In the genomic region with DNA sequence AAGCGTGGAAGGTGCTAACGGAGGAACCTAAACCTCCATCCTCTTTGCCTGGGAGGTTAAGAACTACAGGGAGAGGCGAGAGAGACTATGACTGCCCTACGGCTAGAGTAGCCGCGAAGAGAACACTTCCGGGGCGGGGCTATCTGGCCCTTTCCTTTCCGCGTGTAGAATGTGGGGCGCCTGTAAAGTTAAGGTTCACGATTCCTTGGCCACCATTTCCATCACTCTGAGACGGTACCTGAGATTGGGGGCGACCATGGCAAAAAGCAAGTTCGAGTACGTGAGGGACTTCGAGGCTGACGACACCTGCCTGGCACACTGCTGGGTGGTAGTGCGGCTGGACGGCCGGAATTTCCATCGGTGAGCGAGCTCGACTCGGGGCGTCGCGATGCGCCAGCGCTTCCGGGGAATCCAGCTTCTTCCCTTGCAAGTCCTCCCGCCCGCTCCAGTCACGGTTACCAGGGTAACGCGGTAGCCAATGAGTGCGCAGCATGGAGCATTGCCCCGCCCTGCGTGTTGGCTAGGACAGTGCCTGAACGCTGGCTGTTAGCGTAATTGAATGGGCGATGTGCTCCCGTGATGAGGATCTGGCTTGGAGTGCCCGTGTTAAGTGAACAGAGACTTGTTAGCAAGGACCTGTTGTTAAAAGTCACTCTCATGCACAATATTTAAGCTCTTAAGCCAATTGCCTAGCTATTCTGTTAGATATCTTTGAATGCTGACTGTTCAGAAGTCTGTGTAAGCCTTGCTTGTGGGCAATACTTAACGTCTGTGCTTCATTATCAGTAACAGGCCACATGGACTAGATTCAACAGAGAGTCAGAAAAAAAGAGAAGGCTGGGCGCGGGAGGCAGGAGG, we compare ENCODE assay signal across 1 cellular context.
TF ChIP-seq lines count a peak whose summit lies in the region.

A gene (plus strand): TSS at position 149 of the 858 bp plus-strand sequence. CDS start 21 bp downstream, at position 170.

TF ChIP-seq in HepG2, 621 proteins besides CTCF, POLR2A, EP300 and RAD21 (continued from another document and continues in another):
- no peak for TF ChIP-seq ZNF260 (CRISPR knock-in tag; IDR thresholded peaks at IDR 0.05; ENCODE audit: borderline replicate concordance, low read depth)
- TF ChIP-seq, protein P1, sequence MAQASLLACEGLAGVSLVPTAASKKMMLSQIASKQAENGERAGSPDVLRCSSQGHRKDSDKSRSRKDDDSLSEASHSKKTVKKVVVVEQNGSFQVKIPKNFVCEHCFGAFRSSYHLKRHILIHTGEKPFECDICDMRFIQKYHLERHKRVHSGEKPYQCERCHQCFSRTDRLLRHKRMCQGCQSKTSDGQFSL (CRISPR knock-in tag; IDR thresholded peaks at IDR 0.05) = 0 out of 2 replicates have a peak, but pooled peaks have one; percentile 40
- TF ChIP-seq ZNF879 (CRISPR knock-in tag; IDR thresholded peaks at IDR 0.05) = no peak
- TF ChIP-seq ZNF598 (CRISPR knock-in tag; IDR thresholded peaks at IDR 0.05; ENCODE audit: borderline replicate concordance) = peak; percentile 94; the same call in 1 of the 2 replicates
- TF ChIP-seq NFIC (IDR thresholded peaks at IDR 0.05; ENCODE audit: low read length) = no peak
- TF ChIP-seq ELF3 (CRISPR knock-in tag; IDR thresholded peaks at IDR 0.05) = peak; percentile 36; the same call in 1 of the 2 replicates
- no peak for TF ChIP-seq ZNF205 (CRISPR knock-in tag; IDR thresholded peaks at IDR 0.05)
- TF ChIP-seq, protein P2, sequence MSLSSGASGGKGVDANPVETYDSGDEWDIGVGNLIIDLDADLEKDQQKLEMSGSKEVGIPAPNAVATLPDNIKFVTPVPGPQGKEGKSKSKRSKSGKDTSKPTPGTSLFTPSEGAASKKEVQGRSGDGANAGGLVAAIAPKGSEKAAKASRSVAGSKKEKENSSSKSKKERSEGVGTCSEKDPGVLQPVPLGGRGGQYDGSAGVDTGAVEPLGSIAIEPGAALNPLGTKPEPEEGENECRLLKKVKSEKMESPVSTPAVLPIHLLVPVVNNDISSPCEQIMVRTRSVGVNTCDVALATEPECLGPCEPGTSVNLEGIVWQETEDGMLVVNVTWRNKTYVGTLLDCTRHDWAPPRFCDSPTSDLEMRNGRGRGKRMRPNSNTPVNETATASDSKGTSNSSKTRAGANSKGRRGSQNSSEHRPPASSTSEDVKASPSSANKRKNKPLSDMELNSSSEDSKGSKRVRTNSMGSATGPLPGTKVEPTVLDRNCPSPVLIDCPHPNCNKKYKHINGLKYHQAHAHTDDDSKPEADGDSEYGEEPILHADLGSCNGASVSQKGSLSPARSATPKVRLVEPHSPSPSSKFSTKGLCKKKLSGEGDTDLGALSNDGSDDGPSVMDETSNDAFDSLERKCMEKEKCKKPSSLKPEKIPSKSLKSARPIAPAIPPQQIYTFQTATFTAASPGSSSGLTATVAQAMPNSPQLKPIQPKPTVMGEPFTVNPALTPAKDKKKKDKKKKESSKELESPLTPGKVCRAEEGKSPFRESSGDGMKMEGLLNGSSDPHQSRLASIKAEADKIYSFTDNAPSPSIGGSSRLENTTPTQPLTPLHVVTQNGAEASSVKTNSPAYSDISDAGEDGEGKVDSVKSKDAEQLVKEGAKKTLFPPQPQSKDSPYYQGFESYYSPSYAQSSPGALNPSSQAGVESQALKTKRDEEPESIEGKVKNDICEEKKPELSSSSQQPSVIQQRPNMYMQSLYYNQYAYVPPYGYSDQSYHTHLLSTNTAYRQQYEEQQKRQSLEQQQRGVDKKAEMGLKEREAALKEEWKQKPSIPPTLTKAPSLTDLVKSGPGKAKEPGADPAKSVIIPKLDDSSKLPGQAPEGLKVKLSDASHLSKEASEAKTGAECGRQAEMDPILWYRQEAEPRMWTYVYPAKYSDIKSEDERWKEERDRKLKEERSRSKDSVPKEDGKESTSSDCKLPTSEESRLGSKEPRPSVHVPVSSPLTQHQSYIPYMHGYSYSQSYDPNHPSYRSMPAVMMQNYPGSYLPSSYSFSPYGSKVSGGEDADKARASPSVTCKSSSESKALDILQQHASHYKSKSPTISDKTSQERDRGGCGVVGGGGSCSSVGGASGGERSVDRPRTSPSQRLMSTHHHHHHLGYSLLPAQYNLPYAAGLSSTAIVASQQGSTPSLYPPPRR (CRISPR knock-in tag; IDR thresholded peaks at IDR 0.05; ENCODE audit: borderline replicate concordance) = no peak
- TF ChIP-seq, protein P3, sequence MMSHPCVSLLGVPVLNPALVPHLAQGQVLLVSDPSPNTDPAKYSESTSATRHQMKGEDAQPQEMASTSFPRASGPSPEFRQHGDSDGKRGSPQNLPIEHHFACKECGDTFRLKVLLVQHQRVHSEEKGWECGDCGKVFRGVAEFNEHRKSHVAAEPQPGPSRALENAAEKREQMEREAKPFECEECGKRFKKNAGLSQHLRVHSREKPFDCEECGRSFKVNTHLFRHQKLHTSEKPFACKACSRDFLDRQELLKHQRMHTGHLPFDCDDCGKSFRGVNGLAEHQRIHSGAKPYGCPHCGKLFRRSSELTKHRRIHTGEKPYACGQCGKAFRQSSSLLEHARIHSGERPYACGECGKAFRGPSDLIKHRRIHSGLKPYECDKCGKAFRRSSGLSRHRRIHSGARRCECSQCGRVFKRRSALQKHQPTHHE (CRISPR knock-in tag; IDR thresholded peaks at IDR 0.05; ENCODE audit: borderline replicate concordance) = peak; percentile 85
- peak; percentile 86 for TF ChIP-seq ZNF232 (CRISPR knock-in tag; IDR thresholded peaks at IDR 0.05; ENCODE audit: borderline replicate concordance)
- TF ChIP-seq TEAD3 (CRISPR knock-in tag; optimal IDR thresholded peaks at IDR 0.05; ENCODE audit: borderline replicate concordance) = peak; percentile 80
- TF ChIP-seq MAFF (IDR thresholded peaks at IDR 0.05; ENCODE audit: low read depth, low read length) = no peak
- TF ChIP-seq STAG1 (CRISPR knock-in tag; IDR thresholded peaks at IDR 0.05) = no peak
- TF ChIP-seq ZSCAN25 (CRISPR knock-in tag; IDR thresholded peaks at IDR 0.05) = peak; percentile 35; the same call in 1 of the 2 replicates
- TF ChIP-seq ZFP90 (CRISPR knock-in tag; IDR thresholded peaks at IDR 0.05; ENCODE audit: borderline replicate concordance) = peak; percentile 86
- TF ChIP-seq, protein P4, sequence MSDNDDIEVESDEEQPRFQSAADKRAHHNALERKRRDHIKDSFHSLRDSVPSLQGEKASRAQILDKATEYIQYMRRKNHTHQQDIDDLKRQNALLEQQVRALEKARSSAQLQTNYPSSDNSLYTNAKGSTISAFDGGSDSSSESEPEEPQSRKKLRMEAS (IDR thresholded peaks at IDR 0.05) = peak; percentile 83; the same call in 1 of the 2 replicates
- TF ChIP-seq, protein P5, sequence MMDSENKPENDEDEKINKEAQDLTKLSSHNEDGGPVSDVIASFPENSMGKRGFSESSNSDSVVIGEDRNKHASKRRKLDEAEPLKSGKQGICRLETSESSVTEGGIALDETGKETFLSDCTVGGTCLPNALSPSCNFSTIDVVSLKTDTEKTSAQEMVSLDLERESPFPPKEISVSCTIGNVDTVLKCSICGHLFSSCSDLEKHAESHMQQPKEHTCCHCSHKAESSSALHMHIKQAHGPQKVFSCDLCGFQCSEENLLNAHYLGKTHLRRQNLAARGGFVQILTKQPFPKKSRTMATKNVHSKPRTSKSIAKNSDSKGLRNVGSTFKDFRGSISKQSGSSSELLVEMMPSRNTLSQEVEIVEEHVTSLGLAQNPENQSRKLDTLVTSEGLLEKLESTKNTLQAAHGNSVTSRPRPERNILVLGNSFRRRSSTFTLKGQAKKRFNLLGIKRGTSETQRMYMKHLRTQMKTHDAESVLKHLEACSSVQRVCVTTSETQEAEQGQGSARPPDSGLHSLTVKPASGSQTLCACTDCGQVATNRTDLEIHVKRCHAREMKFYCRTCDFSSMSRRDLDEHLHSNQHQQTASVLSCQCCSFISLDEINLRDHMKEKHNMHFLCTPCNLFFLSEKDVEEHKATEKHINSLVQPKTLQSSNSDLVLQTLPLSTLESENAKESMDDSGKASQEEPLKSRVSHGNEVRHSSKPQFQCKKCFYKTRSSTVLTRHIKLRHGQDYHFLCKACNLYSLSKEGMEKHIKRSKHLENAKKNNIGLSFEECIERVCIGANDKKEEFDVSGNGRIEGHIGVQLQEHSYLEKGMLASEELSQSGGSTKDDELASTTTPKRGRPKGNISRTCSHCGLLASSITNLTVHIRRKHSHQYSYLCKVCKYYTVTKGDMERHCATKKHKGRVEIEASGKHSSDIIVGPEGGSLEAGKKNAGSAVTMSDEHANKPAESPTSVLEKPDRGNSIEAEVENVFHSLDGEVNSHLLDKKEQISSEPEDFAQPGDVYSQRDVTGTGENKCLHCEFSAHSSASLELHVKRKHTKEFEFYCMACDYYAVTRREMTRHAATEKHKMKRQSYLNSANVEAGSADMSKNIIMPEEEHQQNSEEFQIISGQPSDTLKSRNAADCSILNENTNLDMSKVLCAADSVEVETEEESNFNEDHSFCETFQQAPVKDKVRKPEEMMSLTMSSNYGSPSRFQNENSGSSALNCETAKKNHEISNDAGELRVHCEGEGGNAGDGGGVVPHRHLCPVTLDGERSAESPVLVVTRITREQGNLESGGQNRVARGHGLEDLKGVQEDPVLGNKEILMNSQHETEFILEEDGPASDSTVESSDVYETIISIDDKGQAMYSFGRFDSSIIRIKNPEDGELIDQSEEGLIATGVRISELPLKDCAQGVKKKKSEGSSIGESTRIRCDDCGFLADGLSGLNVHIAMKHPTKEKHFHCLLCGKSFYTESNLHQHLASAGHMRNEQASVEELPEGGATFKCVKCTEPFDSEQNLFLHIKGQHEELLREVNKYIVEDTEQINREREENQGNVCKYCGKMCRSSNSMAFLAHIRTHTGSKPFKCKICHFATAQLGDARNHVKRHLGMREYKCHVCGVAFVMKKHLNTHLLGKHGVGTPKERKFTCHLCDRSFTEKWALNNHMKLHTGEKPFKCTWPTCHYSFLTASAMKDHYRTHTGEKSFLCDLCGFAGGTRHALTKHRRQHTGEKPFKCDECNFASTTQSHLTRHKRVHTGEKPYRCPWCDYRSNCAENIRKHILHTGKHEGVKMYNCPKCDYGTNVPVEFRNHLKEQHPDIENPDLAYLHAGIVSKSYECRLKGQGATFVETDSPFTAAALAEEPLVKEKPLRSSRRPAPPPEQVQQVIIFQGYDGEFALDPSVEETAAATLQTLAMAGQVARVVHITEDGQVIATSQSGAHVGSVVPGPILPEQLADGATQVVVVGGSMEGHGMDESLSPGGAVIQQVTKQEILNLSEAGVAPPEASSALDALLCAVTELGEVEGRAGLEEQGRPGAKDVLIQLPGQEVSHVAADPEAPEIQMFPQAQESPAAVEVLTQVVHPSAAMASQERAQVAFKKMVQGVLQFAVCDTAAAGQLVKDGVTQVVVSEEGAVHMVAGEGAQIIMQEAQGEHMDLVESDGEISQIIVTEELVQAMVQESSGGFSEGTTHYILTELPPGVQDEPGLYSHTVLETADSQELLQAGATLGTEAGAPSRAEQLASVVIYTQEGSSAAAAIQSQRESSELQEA (CRISPR knock-in tag; IDR thresholded peaks at IDR 0.05; ENCODE audit: not compliant biosample characterization) = peak; percentile 68
- no peak for TF ChIP-seq CHD4 (IDR thresholded peaks at IDR 0.05; ENCODE audit: borderline replicate concordance, low read length)
- TF ChIP-seq ZNF296 (CRISPR knock-in tag; conservative IDR thresholded peaks at IDR 0.05) = no peak
- TF ChIP-seq ZNF333 (CRISPR knock-in tag; IDR thresholded peaks at IDR 0.05; ENCODE audit: borderline replicate concordance) = no peak
- peak; percentile 64; the same call in 1 of the 2 replicates for TF ChIP-seq NFE2L1 (CRISPR knock-in tag; IDR thresholded peaks at IDR 0.05; ENCODE audit: borderline replicate concordance)
- TF ChIP-seq ZNF143 (CRISPR knock-in tag; IDR thresholded peaks at IDR 0.05) = peak; percentile 61; the same call in 1 of the 2 replicates
- TF ChIP-seq, protein P6, sequence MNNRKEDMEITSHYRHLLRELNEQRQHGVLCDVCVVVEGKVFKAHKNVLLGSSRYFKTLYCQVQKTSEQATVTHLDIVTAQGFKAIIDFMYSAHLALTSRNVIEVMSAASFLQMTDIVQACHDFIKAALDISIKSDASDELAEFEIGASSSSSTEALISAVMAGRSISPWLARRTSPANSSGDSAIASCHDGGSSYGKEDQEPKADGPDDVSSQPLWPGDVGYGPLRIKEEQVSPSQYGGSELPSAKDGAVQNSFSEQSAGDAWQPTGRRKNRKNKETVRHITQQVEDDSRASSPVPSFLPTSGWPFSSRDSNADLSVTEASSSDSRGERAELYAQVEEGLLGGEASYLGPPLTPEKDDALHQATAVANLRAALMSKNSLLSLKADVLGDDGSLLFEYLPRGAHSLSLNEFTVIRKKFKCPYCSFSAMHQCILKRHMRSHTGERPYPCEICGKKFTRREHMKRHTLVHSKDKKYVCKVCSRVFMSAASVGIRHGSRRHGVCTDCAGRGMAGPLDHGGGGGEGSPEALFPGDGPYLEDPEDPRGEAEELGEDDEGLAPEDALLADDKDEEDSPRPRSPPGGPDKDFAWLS (CRISPR knock-in tag; IDR thresholded peaks at IDR 0.05; ENCODE audit: borderline replicate concordance) = no peak
- no peak for TF ChIP-seq ZFP82 (CRISPR knock-in tag; IDR thresholded peaks at IDR 0.05; ENCODE audit: borderline replicate concordance)
- TF ChIP-seq CREB1 (IDR thresholded peaks at IDR 0.05) = 0 out of 2 replicates have a peak, but pooled peaks have one; percentile 2
- peak; percentile 35; the same call in 1 of the 2 replicates for TF ChIP-seq CREB1 (CRISPR knock-in tag; IDR thresholded peaks at IDR 0.05)
- TF ChIP-seq ZNF17 (CRISPR knock-in tag; IDR thresholded peaks at IDR 0.05) = no peak
- TF ChIP-seq, protein P7, sequence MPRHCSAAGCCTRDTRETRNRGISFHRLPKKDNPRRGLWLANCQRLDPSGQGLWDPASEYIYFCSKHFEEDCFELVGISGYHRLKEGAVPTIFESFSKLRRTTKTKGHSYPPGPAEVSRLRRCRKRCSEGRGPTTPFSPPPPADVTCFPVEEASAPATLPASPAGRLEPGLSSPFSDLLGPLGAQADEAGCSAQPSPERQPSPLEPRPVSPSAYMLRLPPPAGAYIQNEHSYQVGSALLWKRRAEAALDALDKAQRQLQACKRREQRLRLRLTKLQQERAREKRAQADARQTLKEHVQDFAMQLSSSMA (CRISPR knock-in tag; IDR thresholded peaks at IDR 0.05) = 0 out of 2 replicates have a peak, but pooled peaks have one; percentile 68
- TF ChIP-seq, protein P8, sequence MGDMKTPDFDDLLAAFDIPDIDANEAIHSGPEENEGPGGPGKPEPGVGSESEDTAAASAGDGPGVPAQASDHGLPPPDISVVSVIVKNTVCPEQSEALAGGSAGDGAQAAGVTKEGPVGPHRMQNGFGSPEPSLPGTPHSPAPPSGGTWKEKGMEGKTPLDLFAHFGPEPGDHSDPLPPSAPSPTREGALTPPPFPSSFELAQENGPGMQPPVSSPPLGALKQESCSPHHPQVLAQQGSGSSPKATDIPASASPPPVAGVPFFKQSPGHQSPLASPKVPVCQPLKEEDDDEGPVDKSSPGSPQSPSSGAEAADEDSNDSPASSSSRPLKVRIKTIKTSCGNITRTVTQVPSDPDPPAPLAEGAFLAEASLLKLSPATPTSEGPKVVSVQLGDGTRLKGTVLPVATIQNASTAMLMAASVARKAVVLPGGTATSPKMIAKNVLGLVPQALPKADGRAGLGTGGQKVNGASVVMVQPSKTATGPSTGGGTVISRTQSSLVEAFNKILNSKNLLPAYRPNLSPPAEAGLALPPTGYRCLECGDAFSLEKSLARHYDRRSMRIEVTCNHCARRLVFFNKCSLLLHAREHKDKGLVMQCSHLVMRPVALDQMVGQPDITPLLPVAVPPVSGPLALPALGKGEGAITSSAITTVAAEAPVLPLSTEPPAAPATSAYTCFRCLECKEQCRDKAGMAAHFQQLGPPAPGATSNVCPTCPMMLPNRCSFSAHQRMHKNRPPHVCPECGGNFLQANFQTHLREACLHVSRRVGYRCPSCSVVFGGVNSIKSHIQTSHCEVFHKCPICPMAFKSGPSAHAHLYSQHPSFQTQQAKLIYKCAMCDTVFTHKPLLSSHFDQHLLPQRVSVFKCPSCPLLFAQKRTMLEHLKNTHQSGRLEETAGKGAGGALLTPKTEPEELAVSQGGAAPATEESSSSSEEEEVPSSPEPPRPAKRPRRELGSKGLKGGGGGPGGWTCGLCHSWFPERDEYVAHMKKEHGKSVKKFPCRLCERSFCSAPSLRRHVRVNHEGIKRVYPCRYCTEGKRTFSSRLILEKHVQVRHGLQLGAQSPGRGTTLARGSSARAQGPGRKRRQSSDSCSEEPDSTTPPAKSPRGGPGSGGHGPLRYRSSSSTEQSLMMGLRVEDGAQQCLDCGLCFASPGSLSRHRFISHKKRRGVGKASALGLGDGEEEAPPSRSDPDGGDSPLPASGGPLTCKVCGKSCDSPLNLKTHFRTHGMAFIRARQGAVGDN (CRISPR knock-in tag; IDR thresholded peaks at IDR 0.05) = peak; percentile 97
- no peak for TF ChIP-seq HDAC6 (IDR thresholded peaks at IDR 0.05; ENCODE audit: low read depth, low read length)
